In genomic region chr5:83721878-83722779, GRCh38 we compare ENCODE assay signal across 8 cellular contexts. TPM values are rescaled to one million over a fixed set of nuclear protein-coding genes. Genes with fewer than 3 reads are reported as not detected.
DNase-seq lines count a peak whose midpoint lies in the region; ATAC-seq and TF ChIP-seq lines count a peak whose summit lies in the region.

No MANE protein-coding gene starts in this region.

- no peak overlapping the region for H3K27ac Mint-ChIP-seq in activated CD8-positive, alpha-beta T cell treated with anti-CD3 and anti-CD28 coated beads, Interleukin-2, amount 10 ng/mL, durations not matched to agents 7 days and 5 days
- peak overlapping the region; percentile 92 for H3K27ac Mint-ChIP-seq in neural progenitor cell

- H3K36me3 ChIP-seq in H7 (replicated peaks; ENCODE audit: control insufficient read depth, insufficient read depth, low read length): no peaks in the 10 kb centered on the region
- no peaks in the 10 kb centered on the region for H3K36me3 ChIP-seq in gastroesophageal sphincter
- no peaks in the 10 kb centered on the region for H3K36me3 ChIP-seq in neural progenitor cell

- peak in 1 of 4 experiments; percentile 52 for TF ChIP-seq CTCF in gastroesophageal sphincter (IDR thresholded peaks at IDR 0.05)
- peak; percentile 57 for TF ChIP-seq CTCF in neural progenitor cell (IDR thresholded peaks at IDR 0.05)

- no peaks in the 10 kb centered on the region for H3K36me3 Mint-ChIP-seq in activated CD8-positive, alpha-beta T cell treated with anti-CD3 and anti-CD28 coated beads, Interleukin-2, amount 10 ng/mL, durations not matched to agents 7 days and 5 days (ENCODE audit: low read depth)
- H3K36me3 Mint-ChIP-seq in neural progenitor cell: no peaks in the 10 kb centered on the region

- peak overlapping the region; percentile 28 for H3K4me3 Mint-ChIP-seq in activated CD8-positive, alpha-beta T cell treated with anti-CD3 and anti-CD28 coated beads, Interleukin-2, amount 10 ng/mL, durations not matched to agents 7 days and 5 days
- peak overlapping the region; percentile 88 for H3K4me3 Mint-ChIP-seq in neural progenitor cell

- no peaks in the 10 kb centered on the region for H3K79me2 ChIP-seq in neural progenitor cell (ENCODE audit: low read depth)

- no peak for TF ChIP-seq EP300 in gastroesophageal sphincter (IDR thresholded peaks at IDR 0.05)

- peak; percentile 16 for DNase-seq in NCI-H2171 treated with DMSO at 0.1 percent for 48 hours (lab: John Stamatoyannopoulos, UW)
- DNase-seq in NCI-H2171 (lab: John Stamatoyannopoulos, UW): no peak
- peak; percentile 84 for DNase-seq in H7
- peak; percentile 19 for DNase-seq in NCI-H1694 (lab: John Stamatoyannopoulos, UW)
- no peak for DNase-seq in activated CD8-positive, alpha-beta T cell treated with anti-CD3 and anti-CD28 coated beads, Interleukin-2, amount 10 ng/mL, durations not matched to agents 7 days and 5 days
- peak; percentile 92 for DNase-seq in neural progenitor cell (ENCODE audit: low spot score)
- no peak for DNase-seq in DMS79 treated with DMSO at 0.1 percent for 48 hours (lab: John Stamatoyannopoulos, UW)

- peak; percentile 70 for ATAC-seq in activated CD8-positive, alpha-beta T cell treated with anti-CD3 and anti-CD28 coated beads, Interleukin-2, amount 10 ng/mL, durations not matched to agents 7 days and 5 days
- peak; percentile 63 for ATAC-seq in gastroesophageal sphincter

- H3K9ac ChIP-seq in neural progenitor cell: no peak overlapping the region

- TF ChIP-seq POLR2A in gastroesophageal sphincter (IDR thresholded peaks at IDR 0.05): no peak

- POLR2A ChIA-PET in activated CD8-positive, alpha-beta T cell treated with anti-CD3 and anti-CD28 coated beads, Interleukin-2, amount 10 ng/mL, durations not matched to agents 7 days and 5 days (lab: Charles Lee): no interaction called here

- peaks cover 42% of the 10 kb centered on the region for H3K27me3 Mint-ChIP-seq in activated CD8-positive, alpha-beta T cell treated with anti-CD3 and anti-CD28 coated beads, Interleukin-2, amount 10 ng/mL, durations not matched to agents 7 days and 5 days (ENCODE audit: low read depth)
- peaks cover 4% of the 10 kb centered on the region for H3K27me3 Mint-ChIP-seq in neural progenitor cell (ENCODE audit: insufficient read depth, low read depth)

- H3K27ac ChIP-seq in gastroesophageal sphincter (peak overlapping the region in 2 of 4 donors; percentile 17 to 46), neural progenitor cell (no peak overlapping the region)

- H2AFZ ChIP-seq in neural progenitor cell (replicated peaks): peak overlapping the region; percentile 93

- H3K27me3 ChIP-seq in H7 (ENCODE audit: control insufficient read depth, insufficient read depth, low read length) (no peaks in the 10 kb centered on the region), gastroesophageal sphincter (peaks cover 23% of the 10 kb centered on the region), neural progenitor cell (no peaks in the 10 kb centered on the region)

- peak overlapping the region; percentile 82 for H3K4me2 ChIP-seq in neural progenitor cell

- CTCF ChIA-PET in activated CD8-positive, alpha-beta T cell treated with anti-CD3 and anti-CD28 coated beads, Interleukin-2, amount 10 ng/mL, durations not matched to agents 7 days and 5 days (lab: Charles Lee): no interaction called here

- H3K4me1 ChIP-seq in gastroesophageal sphincter: peaks cover 0 to 19% (median 6%) of the 10 kb centered on the region in 3 donors
- H3K4me1 ChIP-seq in neural progenitor cell: peaks cover 23% of the 10 kb centered on the region

- H3K4me3 ChIP-seq in H7 (ENCODE audit: insufficient read depth, low read depth, low read length) (peak overlapping the region; percentile 61), gastroesophageal sphincter (peak overlapping the region; percentile 36 to 57), neural progenitor cell (peak overlapping the region; percentile 66)

- no peaks in the 10 kb centered on the region for H4K20me1 ChIP-seq in neural progenitor cell (ENCODE audit: low read depth)

- WGBS in gastroesophageal sphincter (ENCODE audit: low coverage in 1 of 2), 2 donors: 0 to 3% methylated on average over 6 to 27 of the region's 70 CpGs

- H3K4me1 Mint-ChIP-seq in activated CD8-positive, alpha-beta T cell treated with anti-CD3 and anti-CD28 coated beads, Interleukin-2, amount 10 ng/mL, durations not matched to agents 7 days and 5 days (ENCODE audit: low read depth): peaks cover 5% of the 10 kb centered on the region
- peaks cover 25% of the 10 kb centered on the region for H3K4me1 Mint-ChIP-seq in neural progenitor cell

- H3K9me3 ChIP-seq in gastroesophageal sphincter (no peaks in the 10 kb centered on the region), neural progenitor cell (ENCODE audit: low read depth) (no peaks in the 10 kb centered on the region)

- peaks cover 15% of the 10 kb centered on the region for H3F3A ChIP-seq in neural progenitor cell (ENCODE audit: low read depth)

- H3K9me3 Mint-ChIP-seq in activated CD8-positive, alpha-beta T cell treated with anti-CD3 and anti-CD28 coated beads, Interleukin-2, amount 10 ng/mL, durations not matched to agents 7 days and 5 days (ENCODE audit: insufficient read depth): no peaks in the 10 kb centered on the region
- H3K9me3 Mint-ChIP-seq in neural progenitor cell: no peaks in the 10 kb centered on the region

RNA-seq across cellular contexts. Expression of gene HAPLN1, which starts 1.5 kb away (rescaled TPM):
- 2.7 and 3.3 TPM in 2 replicates for total RNA-seq in H7 (2014; rRNA removed; shearing (Covaris generic))
- total RNA-seq in activated CD8-positive, alpha-beta T cell treated with anti-CD3 and anti-CD28 coated beads, Interleukin-2, amount 10 ng/mL, durations not matched to agents 7 days and 5 days: not detected
- 1 to 10 TPM in 2 of 4 donors, under 1 TPM in 2; 0.31 to 1.8 (median 0.86) TPM for total RNA-seq in gastroesophageal sphincter
- total RNA-seq in neural progenitor cell (ENCODE audit: low replicate concordance): 2.3 and 5.7 TPM in 2 replicates

Comparison
In these comparisons a context has a peak if more than half of its experiments do, and no peak if none do; other contexts are left out.
1. DNase-seq: peak in NCI-H2171 treated with DMSO at 0.1 percent for 48 hours (single experiment), H7 (single experiment), NCI-H1694 (single experiment) and neural progenitor cell (single experiment); none in NCI-H2171 (single experiment), activated CD8-positive, alpha-beta T cell treated with anti-CD3 and anti-CD28 coated beads, Interleukin-2, amount 10 ng/mL, durations not matched to agents 7 days and 5 days (single experiment) and DMS79 treated with DMSO at 0.1 percent for 48 hours (single experiment).
2. Peak in every context shown above with its lines, with median percentiles within 50 percentile points of each other: H3K4me3 ChIP-seq.